ENCODE assay signal across 24 cellular contexts in genomic region chr15:58584789-58585461, GRCh38.
A peak's percentile ranks its signal among the peaks of the same experiment; 100 is the strongest.
DNase-seq lines count a peak whose midpoint lies in the region; ATAC-seq and TF ChIP-seq lines count a peak whose summit lies in the region.
"Had no signal": no experiment of that assay in that cellular context is flagged by ENCODE, and none has a peak within 500 bp of the region (broad histone marks: within the 10 kb centered on the region; RNA-seq: fewer than 3 reads in every experiment).

No MANE protein-coding gene starts in this region.

- H3K4me3 Mint-ChIP-seq in stimulated activated naive CD8-positive, alpha-beta T cell treated with anti-CD3 and anti-CD28 coated beads, Interleukin-15, Interleukin-2, amounts not matched to agents 100 ng/mL and 50 ng/mL, for 24 hours, result no peak overlapping the region
- H3K4me3 Mint-ChIP-seq: activated CD4-positive, alpha-beta memory T cell treated with anti-CD3 and anti-CD28 coated beads for 36 hours; activated naive CD4-positive, alpha-beta T cell treated with anti-CD3 and anti-CD28 coated beads, Interleukin-2, amount 50 U/mL, for 24 hours; nephron; stimulated activated memory B cell treated with anti-CD40 and anti-IgM and Interleukin-4, amounts not matched to agents 10 μg/mL and 1 μg/mL and 100 μg/mL, for 72 hours; T-cell; WTC11 had no signal

- peaks cover 9% of the 10 kb centered on the region for H3K9me3 Mint-ChIP-seq in stimulated activated naive CD8-positive, alpha-beta T cell treated with anti-CD3 and anti-CD28 coated beads, Interleukin-15, Interleukin-2, amounts not matched to agents 100 ng/mL and 50 ng/mL, for 24 hours

- in situ Hi-C loops in ACHN (cut with HindIII; ENCODE audit: low pct_ligation_motif_present, low pct_unique_long_range_greater_than_20kb, low sequenced_read_pairs), result no loop called here

- peaks cover 4% of the 10 kb centered on the region for H3K27me3 Mint-ChIP-seq in stimulated activated naive CD8-positive, alpha-beta T cell treated with anti-CD3 and anti-CD28 coated beads, Interleukin-15, Interleukin-2, amounts not matched to agents 100 ng/mL and 50 ng/mL, for 24 hours
- H3K27me3 Mint-ChIP-seq: activated naive CD4-positive, alpha-beta T cell treated with anti-CD3 and anti-CD28 coated beads, Interleukin-2, amount 50 U/mL, for 24 hours had no signal

- peak overlapping the region; percentile 54 for H3K27ac Mint-ChIP-seq in stimulated activated naive CD8-positive, alpha-beta T cell treated with anti-CD3 and anti-CD28 coated beads, Interleukin-15, Interleukin-2, amounts not matched to agents 100 ng/mL and 50 ng/mL, for 24 hours
- H3K27ac Mint-ChIP-seq: activated CD4-positive, alpha-beta memory T cell treated with anti-CD3 and anti-CD28 coated beads for 36 hours; activated naive CD4-positive, alpha-beta T cell treated with anti-CD3 and anti-CD28 coated beads, Interleukin-2, amount 50 U/mL, for 24 hours; stimulated activated memory B cell treated with anti-CD40 and anti-IgM and Interleukin-4, amounts not matched to agents 10 μg/mL and 1 μg/mL and 100 μg/mL, for 72 hours; T-cell; WTC11 had no signal

- TF ChIP-seq POLR2A in erythroblast (IDR thresholded peaks at IDR 0.05; ENCODE audit: low read length), result no peak

- no peak for ATAC-seq in stimulated activated naive CD8-positive, alpha-beta T cell treated with anti-CD3 and anti-CD28 coated beads, Interleukin-15, Interleukin-2, amounts not matched to agents 100 U/mL and 50 U/mL, for 24 hours
- ATAC-seq: gastroesophageal sphincter; stimulated activated memory B cell treated with anti-CD40 and anti-IgM and Interleukin-4, amounts not matched to agents 10 μg/mL and 1 μg/mL and 100 μg/mL, for 72 hours; T-cell; WTC11 had no signal

- no peaks in the 10 kb centered on the region for H3K36me3 Mint-ChIP-seq in stimulated activated naive CD8-positive, alpha-beta T cell treated with anti-CD3 and anti-CD28 coated beads, Interleukin-15, Interleukin-2, amounts not matched to agents 100 ng/mL and 50 ng/mL, for 24 hours (ENCODE audit: low read depth)
- H3K36me3 Mint-ChIP-seq: stimulated activated memory B cell treated with anti-CD40 and anti-IgM and Interleukin-4, amounts not matched to agents 10 μg/mL and 1 μg/mL and 100 μg/mL, for 72 hours had no signal

- no peak for DNase-seq in stimulated activated naive CD8-positive, alpha-beta T cell treated with anti-CD3 and anti-CD28 coated beads, Interleukin-15, Interleukin-2, amounts not matched to agents 100 U/mL and 50 U/mL, for 24 hours
- DNase-seq in NAMALWA (ENCODE audit: low spot score), result peak; percentile 11
- peak; percentile 17 to 27 for DNase-seq in erythroblast (lab: John Stamatoyannopoulos, UW)
- no peak for DNase-seq in ACHN
- DNase-seq in stimulated activated CD4-positive, alpha-beta T cell treated with anti-CD3 and anti-CD28 coated beads, Interleukin-4, amount 100 ng/mL, for 24 hours, result no peak
- DNase-seq in activated CD8-positive, alpha-beta memory T cell treated with anti-CD3 and anti-CD28 coated beads for 24 hours, result no peak
- no peak for DNase-seq in NCI-H748 treated with DMSO at 0.1 percent for 48 hours (lab: John Stamatoyannopoulos, UW)
- DNase-seq: activated CD4-positive, alpha-beta memory T cell treated with anti-CD3 and anti-CD28 coated beads for 36 hours; activated T-cell treated with anti-CD3 and anti-CD28 coated beads, Interleukin-2, amount 50 U/mL, for 1 hour; CD8-positive, alpha-beta memory T cell; effector memory CD4-positive, alpha-beta T cell; mammary epithelial cell; NCI-H146; NCI-H2171; NCI-H526 treated with DMSO at 0.1 percent for 48 hours; right lobe of liver; Right ventricle myocardium superior; T-cell had no signal

- H3K4me1 Mint-ChIP-seq in stimulated activated naive CD8-positive, alpha-beta T cell treated with anti-CD3 and anti-CD28 coated beads, Interleukin-15, Interleukin-2, amounts not matched to agents 100 ng/mL and 50 ng/mL, for 24 hours (ENCODE audit: low read depth), result peaks cover 14% of the 10 kb centered on the region

Comparison
In these comparisons a context has a peak if more than half of its experiments do, and no peak if none do; other contexts are left out.
1. DNase-seq: peak in NAMALWA (single experiment) and erythroblast (2 of 2); none in stimulated activated naive CD8-positive, alpha-beta T cell treated with anti-CD3 and anti-CD28 coated beads, Interleukin-15, Interleukin-2, amounts not matched to agents 100 U/mL and 50 U/mL, for 24 hours (single experiment), ACHN (single experiment), stimulated activated CD4-positive, alpha-beta T cell treated with anti-CD3 and anti-CD28 coated beads, Interleukin-4, amount 100 ng/mL, for 24 hours (single experiment), activated CD8-positive, alpha-beta memory T cell treated with anti-CD3 and anti-CD28 coated beads for 24 hours (single experiment) and NCI-H748 treated with DMSO at 0.1 percent for 48 hours (single experiment).